Comparison of ENCODE assay signal across 1 cellular context in genomic region chr12:6921996-6922935, GRCh38.
TF ChIP-seq lines count a peak whose summit lies in the region.

No MANE protein-coding gene starts in this region.

TF ChIP-seq in K562, 482 proteins besides CTCF, POLR2A, EP300 and RAD21:
- TF ChIP-seq POLR3G (IDR thresholded peaks at IDR 0.05; ENCODE audit: extremely low read depth, insufficient read length, insufficient replicate concordance) (no peak), ATF3 (IDR thresholded peaks at IDR 0.05) (peak; percentile 27; the same call in 1 of the 2 replicates), ATF3 (CRISPR knock-in tag; conservative IDR thresholded peaks at IDR 0.05) (no peak), JUND (IDR thresholded peaks at IDR 0.05; ENCODE audit: borderline replicate concordance, low read depth, low read length) (0 out of 2 replicates have a peak, but pooled peaks have one; percentile 12), JUND (tag; IDR thresholded peaks at IDR 0.05; ENCODE audit: borderline replicate concordance, low read depth, low read length) (no peak), PKNOX1 (IDR thresholded peaks at IDR 0.05) (no peak), POU5F1 (IDR thresholded peaks at IDR 0.05; ENCODE audit: borderline replicate concordance, low read depth, low read length, partially characterized antibody) (no peak)
